In genomic region chr6:157607317-157608109, GRCh38 we compare ENCODE assay signal across 12 cellular contexts.
DNase-seq lines count a peak whose midpoint lies in the region; ATAC-seq and FAIRE-seq lines count a peak whose summit lies in the region.
"Had no signal": no experiment of that assay in that cellular context is flagged by ENCODE, and none has a peak within 500 bp of the region (broad histone marks: within the 10 kb centered on the region; RNA-seq: fewer than 3 reads in every experiment).

No MANE protein-coding gene starts in this region.

- H3K36me3 ChIP-seq in H7 (replicated peaks; ENCODE audit: control insufficient read depth, insufficient read depth, low read length): no peaks in the 10 kb centered on the region

- DNase-seq in GM18507 (ENCODE audit: extremely low spot score, insufficient read length, low read depth) (no peak), H7 (peak; percentile 83), NAMALWA (ENCODE audit: low spot score) (peak; percentile 45), iPS-NIHi11 (ENCODE audit: low spot score) (peak; percentile 63), GM19240 (ENCODE audit: insufficient read length, low spot score) (no peak), inferior parietal cortex (ENCODE audit: extremely low spot score) (no peak)
- no peak for DNase-seq in stimulated activated CD8-positive, alpha-beta memory T cell treated with anti-CD3 and anti-CD28 coated beads, Interleukin-4, amount 100 ng/mL, for 48 hours
- DNase-seq: activated naive CD8-positive, alpha-beta T cell treated with anti-CD3 and anti-CD28 coated beads, Interleukin-2, amount 50 U/mL, for 24 hours; CD4-positive, CD25-positive, alpha-beta regulatory T cell; HFFc6; NCI-H226 had no signal

- ATAC-seq in HG03159 (IDR thresholded peaks at IDR 0.05; ENCODE audit: unreplicated experiment): no peak
- ATAC-seq: activated naive CD8-positive, alpha-beta T cell treated with anti-CD3 and anti-CD28 coated beads, Interleukin-2, amount 50 U/mL, for 24 hours had no signal

- H3K27me3 ChIP-seq in H7 (ENCODE audit: control insufficient read depth, insufficient read depth, low read length): no peaks in the 10 kb centered on the region

- FAIRE-seq in GM18507 (lab: Jason Lieb, UNC): peak; percentile 84

- no peak overlapping the region for H3K4me3 ChIP-seq in H7 (ENCODE audit: insufficient read depth, low read depth, low read length)

Comparison
In these comparisons a context has a peak if more than half of its experiments do, and no peak if none do; other contexts are left out.
1. DNase-seq: peak in H7 (single experiment), NAMALWA (single experiment) and iPS-NIHi11 (single experiment); none in GM18507 (single experiment), GM19240 (single experiment), inferior parietal cortex (single experiment) and stimulated activated CD8-positive, alpha-beta memory T cell treated with anti-CD3 and anti-CD28 coated beads, Interleukin-4, amount 100 ng/mL, for 48 hours (single experiment).